ENCODE assay signal across 14 cellular contexts in the genomic region with DNA sequence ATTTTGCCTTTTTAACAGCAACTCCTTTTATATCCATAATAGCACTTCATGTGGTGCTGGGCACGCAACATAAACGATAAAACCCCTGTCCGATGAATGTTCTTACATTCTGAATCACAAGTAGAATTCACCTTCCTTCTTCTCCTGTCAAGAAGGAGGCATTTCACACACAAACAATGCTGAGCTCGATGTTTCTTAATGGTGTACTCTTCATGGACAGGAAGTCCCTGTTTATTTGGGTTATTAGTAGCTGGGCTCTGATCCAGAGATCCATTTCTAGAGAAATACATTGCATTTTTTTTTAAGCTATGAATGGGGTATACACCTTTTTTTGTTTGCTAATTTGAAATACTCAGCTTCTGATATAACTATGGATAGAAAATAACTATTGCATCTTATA.
A peak's percentile ranks its signal among the peaks of the same experiment; 100 is the strongest.
DNase-seq lines count a peak whose midpoint lies in the region; ATAC-seq and TF ChIP-seq lines count a peak whose summit lies in the region.
"Had no signal": no experiment of that assay in that cellular context is flagged by ENCODE, and none has a peak within 500 bp of the region (broad histone marks: within the 10 kb centered on the region; RNA-seq: fewer than 3 reads in every experiment).

No MANE protein-coding gene starts in this region.

- H3K4me1 Mint-ChIP-seq in stimulated activated memory B cell treated with anti-CD40 and anti-IgM and Interleukin-4, amounts not matched to agents 10 μg/mL and 1 μg/mL and 100 μg/mL, for 72 hours: peaks cover under 1% of the 10 kb centered on the region

- no peaks in the 10 kb centered on the region for H3K9me3 Mint-ChIP-seq in stimulated activated memory B cell treated with anti-CD40 and anti-IgM and Interleukin-4, amounts not matched to agents 10 μg/mL and 1 μg/mL and 100 μg/mL, for 72 hours

- H3K27ac Mint-ChIP-seq in stimulated activated memory B cell treated with anti-CD40 and anti-IgM and Interleukin-4, amounts not matched to agents 10 μg/mL and 1 μg/mL and 100 μg/mL, for 72 hours: no peak overlapping the region

- H3K36me3 Mint-ChIP-seq in stimulated activated memory B cell treated with anti-CD40 and anti-IgM and Interleukin-4, amounts not matched to agents 10 μg/mL and 1 μg/mL and 100 μg/mL, for 72 hours: peaks cover 11% of the 10 kb centered on the region

- DNase-seq in NCI-H1436 (lab: John Stamatoyannopoulos, UW): peak; percentile 7
- DNase-seq in NCI-H1436 treated with DMSO at 0.1 percent for 48 hours (lab: John Stamatoyannopoulos, UW): no peak
- peak; percentile 41 for DNase-seq in HCEC 1CT
- peak; percentile 25 for DNase-seq in astrocyte of the spinal cord (ENCODE audit: low read depth, low spot score)
- peak; percentile 16 for DNase-seq in fibroblast of mammary gland (ENCODE audit: low read depth)
- DNase-seq in stimulated activated CD4-positive, alpha-beta T cell treated with anti-CD3 and anti-CD28 coated beads, Interleukin-2, amount 100 ng/mL, for 48 hours: no peak
- DNase-seq in occipital lobe (lab: John Stamatoyannopoulos, UW): no peak
- DNase-seq: DMS 273 treated with DMSO at 0.1 percent for 48 hours, NCI-H187 had no signal

- in situ Hi-C loops in astrocyte of the spinal cord (cut with HindIII; ENCODE audit: low sequenced_read_pairs): no loop called here

- H3K4me3 Mint-ChIP-seq in stimulated activated memory B cell treated with anti-CD40 and anti-IgM and Interleukin-4, amounts not matched to agents 10 μg/mL and 1 μg/mL and 100 μg/mL, for 72 hours: no peak overlapping the region

- ATAC-seq in stimulated activated memory B cell treated with anti-CD40 and anti-IgM and Interleukin-4, amounts not matched to agents 10 μg/mL and 1 μg/mL and 100 μg/mL, for 72 hours: no peak
- ATAC-seq: K562, Panc1, Right ventricle myocardium inferior had no signal

- TF ChIP-seq CTCF in astrocyte of the spinal cord (IDR thresholded peaks at IDR 0.05; ENCODE audit: low read depth, low read length) (no peak), fibroblast of mammary gland (conservative IDR thresholded peaks at IDR 0.05; ENCODE audit: control insufficient read depth, insufficient read depth, low read depth, low read length) (no peak)

- H3K27me3 Mint-ChIP-seq in stimulated activated memory B cell treated with anti-CD40 and anti-IgM and Interleukin-4, amounts not matched to agents 10 μg/mL and 1 μg/mL and 100 μg/mL, for 72 hours: no peaks in the 10 kb centered on the region

- H3K4me3 ChIP-seq in astrocyte of the spinal cord (ENCODE audit: low read depth, low read length) (no peak overlapping the region), fibroblast of mammary gland (ENCODE audit: control insufficient read depth, low read depth, low read length) (no peak overlapping the region)
- H3K4me3 ChIP-seq: BLaER1 treated with 17β-estradiol and CSF1 and Interleukin-3, amounts not matched to agents 10 nM and 100 nM; K562 had no signal

Comparison
In these comparisons a context has a peak if more than half of its experiments do, and no peak if none do; other contexts are left out.
1. DNase-seq: peak in NCI-H1436 (single experiment), HCEC 1CT (single experiment), astrocyte of the spinal cord (single experiment) and fibroblast of mammary gland (single experiment); none in NCI-H1436 treated with DMSO at 0.1 percent for 48 hours (single experiment), stimulated activated CD4-positive, alpha-beta T cell treated with anti-CD3 and anti-CD28 coated beads, Interleukin-2, amount 100 ng/mL, for 48 hours (0 of 2) and occipital lobe (single experiment).